17 cellular contexts compared by ENCODE assay signal in genomic region chr4:150127757-150128156, GRCh38. TPM values are rescaled to one million over a fixed set of nuclear protein-coding genes. Genes with fewer than 3 reads are reported as not detected.
DNase-seq lines count a peak whose midpoint lies in the region; ATAC-seq and TF ChIP-seq lines count a peak whose summit lies in the region.
"Had no signal": no experiment of that assay in that cellular context is flagged by ENCODE, and none has a peak within 500 bp of the region (broad histone marks: within the 10 kb centered on the region; RNA-seq: fewer than 3 reads in every experiment).

No MANE protein-coding gene starts in this region.

- DNase-seq in HFFc6, result peak; percentile 30
- DNase-seq in RPMI7951 (ENCODE audit: low read depth), result peak; percentile 16
- peak; percentile 56 for DNase-seq in fibroblast of the conjunctiva (ENCODE audit: low read depth)
- no peak for DNase-seq in activated CD8-positive, alpha-beta T cell treated with anti-CD3 and anti-CD28 coated beads, Interleukin-2, amount 10 ng/mL, durations not matched to agents 7 days and 5 days
- DNase-seq in tibial nerve (ENCODE audit: low spot score in 2 of 2), result no peak
- DNase-seq in testis, result no peak
- DNase-seq: AML-193; CD4-positive, alpha-beta memory T cell; DMS79 treated with DMSO at 0.1 percent for 48 hours; NCI-H1092 treated with DMSO at 0.1 percent for 48 hours; NCI-H187; NCI-H2171; NCI-H82; SIG-M5; SW 1271 had no signal

- CTCF ChIA-PET in activated CD8-positive, alpha-beta T cell treated with anti-CD3 and anti-CD28 coated beads, Interleukin-2, amount 10 ng/mL, durations not matched to agents 7 days and 5 days (lab: Charles Lee), result no interaction called here

- H3K9me3 ChIP-seq in BLaER1 (peaks cover 14% of the 10 kb centered on the region), tibial nerve (no peaks in the 10 kb centered on the region), testis (no peaks in the 10 kb centered on the region)

- POLR2A ChIA-PET in activated CD8-positive, alpha-beta T cell treated with anti-CD3 and anti-CD28 coated beads, Interleukin-2, amount 10 ng/mL, durations not matched to agents 7 days and 5 days (lab: Charles Lee), result no interaction called here

- H3K4me3 ChIP-seq in BLaER1 (no peak overlapping the region), tibial nerve (no peak overlapping the region), testis (no peak overlapping the region)

- peak overlapping the region; percentile 79 for H3K27ac Mint-ChIP-seq in HFFc6
- no peak overlapping the region for H3K27ac Mint-ChIP-seq in activated CD8-positive, alpha-beta T cell treated with anti-CD3 and anti-CD28 coated beads, Interleukin-2, amount 10 ng/mL, durations not matched to agents 7 days and 5 days
- H3K27ac Mint-ChIP-seq: CD4-positive, alpha-beta memory T cell had no signal

- H3K27me3 ChIP-seq in BLaER1 (no peaks in the 10 kb centered on the region), tibial nerve (no peaks in the 10 kb centered on the region), testis (no peaks in the 10 kb centered on the region)

- H4K20me1 ChIP-seq in BLaER1, result no peaks in the 10 kb centered on the region

- peaks cover 57% of the 10 kb centered on the region for H3K4me1 ChIP-seq in BLaER1
- peaks cover 0 to 13% (median 0%) of the 10 kb centered on the region in 4 donors for H3K4me1 ChIP-seq in tibial nerve
- H3K4me1 ChIP-seq in testis, result no peaks in the 10 kb centered on the region

- intact Hi-C loops in testis (cut with DNase I; ENCODE audit: low total_unique reads), result no loop called here

- H3K36me3 Mint-ChIP-seq in HFFc6 (ENCODE audit: low read depth), result peaks cover 51% of the 10 kb centered on the region
- no peaks in the 10 kb centered on the region for H3K36me3 Mint-ChIP-seq in activated CD8-positive, alpha-beta T cell treated with anti-CD3 and anti-CD28 coated beads, Interleukin-2, amount 10 ng/mL, durations not matched to agents 7 days and 5 days (ENCODE audit: low read depth)
- H3K36me3 Mint-ChIP-seq: CD4-positive, alpha-beta memory T cell had no signal

- no peak for TF ChIP-seq EP300 in tibial nerve (IDR thresholded peaks at IDR 0.05)

- no peak for ATAC-seq in GM21515 (IDR thresholded peaks at IDR 0.05; ENCODE audit: unreplicated experiment)
- ATAC-seq in activated CD8-positive, alpha-beta T cell treated with anti-CD3 and anti-CD28 coated beads, Interleukin-2, amount 10 ng/mL, durations not matched to agents 7 days and 5 days, result no peak

- no peak for TF ChIP-seq POLR2A in tibial nerve (IDR thresholded peaks at IDR 0.05)
- no peak for TF ChIP-seq POLR2A in testis (IDR thresholded peaks at IDR 0.05)

- peaks cover 18% of the 10 kb centered on the region for H3K36me3 ChIP-seq in BLaER1
- no peaks in the 10 kb centered on the region for H3K36me3 ChIP-seq in tibial nerve
- no peaks in the 10 kb centered on the region for H3K36me3 ChIP-seq in testis (ENCODE audit: low read depth, missing control alignments)

- peak overlapping the region; percentile 83 for H3K27ac ChIP-seq in BLaER1
- no peak overlapping the region for H3K27ac ChIP-seq in tibial nerve
- H3K27ac ChIP-seq in testis, result no peak overlapping the region

- WGBS in tibial nerve, 2 donors, result 99 to 100% methylated on average over 4 of the region's 4 CpGs
- WGBS in testis, 2 donors, result 93 to 95% methylated on average over 4 of the region's 4 CpGs

- H3K9ac ChIP-seq in BLaER1, result no peak overlapping the region

- peak overlapping the region; percentile 47 for H3K4me3 Mint-ChIP-seq in HFFc6
- no peak overlapping the region for H3K4me3 Mint-ChIP-seq in activated CD8-positive, alpha-beta T cell treated with anti-CD3 and anti-CD28 coated beads, Interleukin-2, amount 10 ng/mL, durations not matched to agents 7 days and 5 days
- H3K4me3 Mint-ChIP-seq: CD4-positive, alpha-beta memory T cell had no signal

- no peak for TF ChIP-seq CTCF in HFFc6 (IDR thresholded peaks at IDR 0.05)
- no peak for TF ChIP-seq CTCF in tibial nerve (IDR thresholded peaks at IDR 0.05)
- TF ChIP-seq CTCF in testis (IDR thresholded peaks at IDR 0.05), result no peak

- peaks cover 93% of the 10 kb centered on the region for H3K4me1 Mint-ChIP-seq in HFFc6 (ENCODE audit: low read depth)
- H3K4me1 Mint-ChIP-seq in activated CD8-positive, alpha-beta T cell treated with anti-CD3 and anti-CD28 coated beads, Interleukin-2, amount 10 ng/mL, durations not matched to agents 7 days and 5 days (ENCODE audit: low read depth), result no peaks in the 10 kb centered on the region
- H3K4me1 Mint-ChIP-seq: CD4-positive, alpha-beta memory T cell had no signal

- H3K9me3 Mint-ChIP-seq in HFFc6, result peaks cover 3% of the 10 kb centered on the region
- H3K9me3 Mint-ChIP-seq in activated CD8-positive, alpha-beta T cell treated with anti-CD3 and anti-CD28 coated beads, Interleukin-2, amount 10 ng/mL, durations not matched to agents 7 days and 5 days (ENCODE audit: insufficient read depth), result no peaks in the 10 kb centered on the region
- H3K9me3 Mint-ChIP-seq: CD4-positive, alpha-beta memory T cell had no signal

- peaks cover 13% of the 10 kb centered on the region for H3K27me3 Mint-ChIP-seq in HFFc6 (ENCODE audit: insufficient read depth)
- peaks cover 3% of the 10 kb centered on the region for H3K27me3 Mint-ChIP-seq in activated CD8-positive, alpha-beta T cell treated with anti-CD3 and anti-CD28 coated beads, Interleukin-2, amount 10 ng/mL, durations not matched to agents 7 days and 5 days (ENCODE audit: low read depth)

- H3K4me2 ChIP-seq in BLaER1, result peak overlapping the region; percentile 83

RNA-seq across cellular contexts. Expression of gene DCLK2, which starts 49.5 kb away (rescaled TPM):
- 10 to 100 TPM; 36.7 to 53.7 (median 38.4) TPM for total RNA-seq in HFFc6 (2021; fragmentation: NEBNext Ultra II Directional; extraction: Animal tissue kit (Norgen Biotek cat#: 25700))
- total RNA-seq in RPMI7951 (2014; rRNA removed; shearing (Covaris generic)), result 1.7 and 4.1 TPM in 2 replicates
- not detected for total RNA-seq in activated CD8-positive, alpha-beta T cell treated with anti-CD3 and anti-CD28 coated beads, Interleukin-2, amount 10 ng/mL, durations not matched to agents 7 days and 5 days
- 10 to 100 TPM in 3 of 4 donors, 1 to 10 TPM in 1; 9.8 to 15.6 (median 10.7) TPM for total RNA-seq in tibial nerve
- total RNA-seq in testis, result 10 to 100 TPM; 14.8 to 18.4 TPM
- 6.1 TPM for polyA plus RNA-seq in testis (ENCODE audit: insufficient read depth, low read depth, low replicate concordance)
- total RNA-seq: CD4-positive, alpha-beta memory T cell had no signal
- polyA plus RNA-seq: CD4-positive, alpha-beta memory T cell had no signal

Comparison
In these comparisons a context has a peak if more than half of its experiments do, and no peak if none do; other contexts are left out.
1. DNase-seq: peak in HFFc6 (single experiment), RPMI7951 (single experiment) and fibroblast of the conjunctiva (single experiment); none in activated CD8-positive, alpha-beta T cell treated with anti-CD3 and anti-CD28 coated beads, Interleukin-2, amount 10 ng/mL, durations not matched to agents 7 days and 5 days (single experiment), tibial nerve (0 of 2) and testis (single experiment).